30 cellular contexts compared by ENCODE assay signal in the genomic region with DNA sequence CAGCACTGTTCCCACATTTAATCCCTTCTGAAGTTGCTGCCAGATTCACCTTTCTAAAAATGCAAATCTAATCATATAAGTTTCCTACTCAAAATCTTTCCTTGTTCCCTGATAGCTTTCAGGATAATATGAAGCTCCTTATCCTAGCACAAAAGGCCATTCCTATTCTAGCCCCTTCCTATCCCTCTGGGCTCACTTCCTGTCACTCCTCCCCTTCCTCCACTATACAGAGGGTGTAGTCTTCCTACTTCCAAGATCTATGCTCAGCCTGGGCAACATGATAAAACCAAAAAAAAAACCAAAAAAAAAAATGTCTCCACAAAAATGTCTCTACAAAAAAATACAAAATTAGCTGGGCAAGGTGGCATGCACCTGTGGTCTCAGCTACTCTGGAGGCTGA.
"Had no signal": no experiment of that assay in that cellular context is flagged by ENCODE, and none has a peak within 500 bp of the region (broad histone marks: within the 10 kb centered on the region; RNA-seq: fewer than 3 reads in every experiment).

No MANE protein-coding gene starts in this region.

- ATAC-seq: left colon; left lung; natural killer cell; right lobe of liver; stimulated activated naive B cell treated with anti-CD40 and anti-IgM and Interleukin-4, amounts not matched to agents 10 μg/mL and 1 μg/mL and 100 μg/mL, for 72 hours; stimulated activated naive CD8-positive, alpha-beta T cell treated with anti-CD3 and anti-CD28 coated beads, Interleukin-15, Interleukin-2, amounts not matched to agents 100 U/mL and 50 U/mL, for 24 hours had no signal

- DNase-seq: hypothalamus; immature natural killer cell; kidney; left colon; left lung; mesendoderm; naive B cell; natural killer cell; nephron progenitor cell; occipital lobe; right lobe of liver; stimulated activated CD4-positive, alpha-beta T cell treated with anti-CD3 and anti-CD28 coated beads, Interleukin-1b, Interleukin-23, amount 100 ng/mL, for 48 hours; stimulated activated CD4-positive, alpha-beta T cell treated with anti-CD3 and anti-CD28 coated beads, Interleukin-2, amount 100 ng/mL, for 48 hours; stimulated activated CD4-positive, alpha-beta T cell treated with anti-CD3 and anti-CD28 coated beads, Interleukin-4, amount 100 ng/mL, for 4 hours; stimulated activated CD8-positive, alpha-beta memory T cell treated with anti-CD3 and anti-CD28 coated beads, Interleukin-4, amount 100 ng/mL, for 48 hours; stimulated activated naive B cell treated with anti-CD40 and anti-IgM and Interleukin-4, amounts not matched to agents 10 μg/mL and 1 μg/mL and 100 μg/mL, for 72 hours; stimulated activated naive CD8-positive, alpha-beta T cell treated with anti-CD3 and anti-CD28 coated beads, Interleukin-15, Interleukin-2, amounts not matched to agents 100 U/mL and 50 U/mL, for 24 hours; stomach; testis; thyroid gland; transverse colon; upper lobe of left lung had no signal

- H3K27me3 ChIP-seq: left lung, neural progenitor cell, neutrophil, right atrium auricular region, right lobe of liver, stomach, testis, thyroid gland, transverse colon, upper lobe of left lung, vagina had no signal

- H3K27ac Mint-ChIP-seq: mesothelial cell of epicardium; naive B cell; natural killer cell; nephron progenitor cell; neural progenitor cell; stimulated activated naive B cell treated with anti-CD40 and anti-IgM and Interleukin-4, amounts not matched to agents 10 μg/mL and 1 μg/mL and 100 μg/mL, for 72 hours had no signal

- H3K4me1 ChIP-seq: left lung, right lobe of liver, testis, transverse colon, upper lobe of left lung, vagina had no signal

- H3K4me3 Mint-ChIP-seq: immature natural killer cell; mesothelial cell of epicardium; naive B cell; natural killer cell; nephron progenitor cell; neural progenitor cell; stimulated activated naive B cell treated with anti-CD40 and anti-IgM and Interleukin-4, amounts not matched to agents 10 μg/mL and 1 μg/mL and 100 μg/mL, for 72 hours had no signal

- H3K27me3 Mint-ChIP-seq: naive B cell; stimulated activated naive B cell treated with anti-CD40 and anti-IgM and Interleukin-4, amounts not matched to agents 10 μg/mL and 1 μg/mL and 100 μg/mL, for 72 hours had no signal

- H2AFZ ChIP-seq: neural progenitor cell, parathyroid adenoma had no signal

- H3K4me2 ChIP-seq: neural progenitor cell, smooth muscle cell had no signal

- H3K27ac ChIP-seq: left lung, neural progenitor cell, neutrophil, right atrium auricular region, right lobe of liver, stomach, testis, thyroid gland, transverse colon, upper lobe of left lung, vagina had no signal

- H3K4me3 ChIP-seq: left lung, lung, neural progenitor cell, right atrium auricular region, right lobe of liver, smooth muscle cell, stomach, testis, thyroid gland, transverse colon, upper lobe of left lung, vagina had no signal

- H3K4me1 Mint-ChIP-seq: mesothelial cell of epicardium, nephron progenitor cell, neural progenitor cell had no signal

- H3K36me3 ChIP-seq: left lung, neural progenitor cell, neutrophil, right atrium auricular region, right lobe of liver, stomach, thyroid gland, upper lobe of left lung, vagina had no signal

- H3K79me2 ChIP-seq: parathyroid adenoma had no signal
